21 cellular contexts compared by ENCODE assay signal in genomic region chr1:89884718-89885596, GRCh38.
DNase-seq lines count a peak whose midpoint lies in the region; ATAC-seq and TF ChIP-seq lines count a peak whose summit lies in the region.
"Had no signal": no experiment of that assay in that cellular context is flagged by ENCODE, and none has a peak within 500 bp of the region (broad histone marks: within the 10 kb centered on the region; RNA-seq: fewer than 3 reads in every experiment).

No MANE protein-coding gene starts in this region.

- H3K4me1 Mint-ChIP-seq in stimulated activated naive CD8-positive, alpha-beta T cell treated with anti-CD3 and anti-CD28 coated beads, Interleukin-15, amount 100 ng/mL, for 72 hours: peaks cover 39% of the 10 kb centered on the region
- H3K4me1 Mint-ChIP-seq: activated naive CD4-positive, alpha-beta T cell treated with anti-CD3 and anti-CD28 coated beads, Interleukin-2, amount 10 ng/mL, durations not matched to agents 7 days and 5 days had no signal

- no peak for TF ChIP-seq CTCF in fibroblast of the aortic adventitia (IDR thresholded peaks at IDR 0.05; ENCODE audit: insufficient read depth, low read length)

- H3K27ac Mint-ChIP-seq in stimulated activated naive CD8-positive, alpha-beta T cell treated with anti-CD3 and anti-CD28 coated beads, Interleukin-15, amount 100 ng/mL, for 72 hours: no peak overlapping the region
- H3K27ac Mint-ChIP-seq: activated naive CD4-positive, alpha-beta T cell treated with anti-CD3 and anti-CD28 coated beads, Interleukin-2, amount 10 ng/mL, durations not matched to agents 7 days and 5 days; stimulated activated memory B cell treated with anti-CD40 and anti-IgM and Interleukin-4, amounts not matched to agents 10 μg/mL and 1 μg/mL and 100 μg/mL, for 72 hours had no signal

- DNase-seq in DMS53 (lab: John Stamatoyannopoulos, UW) (peak; percentile 10), DMS53 treated with DMSO at 0.1 percent for 48 hours (lab: John Stamatoyannopoulos, UW; ENCODE audit: unreplicated experiment) (no peak), amniotic epithelial cell (ENCODE audit: low read depth) (peak; percentile 59), fibroblast of the aortic adventitia (ENCODE audit: low read depth) (peak; percentile 53)
- DNase-seq in stimulated activated naive CD8-positive, alpha-beta T cell treated with anti-CD3 and anti-CD28 coated beads, Interleukin-15, amount 100 ng/mL, for 72 hours: no peak
- DNase-seq: activated CD4-positive, alpha-beta T cell treated with anti-CD3 and anti-CD28 coated beads for 48 hours; activated naive CD4-positive, alpha-beta T cell treated with anti-CD3 and anti-CD28 coated beads, Interleukin-2, amount 10 ng/mL, durations not matched to agents 7 days and 5 days; DND-41; foreskin melanocyte; H7; left lung; naive B cell; NCI-H1930; NCI-H446 treated with DMSO at 0.1 percent for 48 hours; upper lobe of left lung had no signal

- no peaks in the 10 kb centered on the region for H3K27me3 Mint-ChIP-seq in stimulated activated naive CD8-positive, alpha-beta T cell treated with anti-CD3 and anti-CD28 coated beads, Interleukin-15, amount 100 ng/mL, for 72 hours
- H3K27me3 Mint-ChIP-seq: activated naive CD4-positive, alpha-beta T cell treated with anti-CD3 and anti-CD28 coated beads, Interleukin-2, amount 10 ng/mL, durations not matched to agents 7 days and 5 days; brain; naive B cell; stimulated activated memory B cell treated with anti-CD40 and anti-IgM and Interleukin-4, amounts not matched to agents 10 μg/mL and 1 μg/mL and 100 μg/mL, for 72 hours had no signal

- no peak overlapping the region for H3K4me3 Mint-ChIP-seq in stimulated activated naive CD8-positive, alpha-beta T cell treated with anti-CD3 and anti-CD28 coated beads, Interleukin-15, amount 100 ng/mL, for 72 hours
- H3K4me3 Mint-ChIP-seq: activated naive CD4-positive, alpha-beta T cell treated with anti-CD3 and anti-CD28 coated beads, Interleukin-2, amount 10 ng/mL, durations not matched to agents 7 days and 5 days; brain; naive B cell; stimulated activated memory B cell treated with anti-CD40 and anti-IgM and Interleukin-4, amounts not matched to agents 10 μg/mL and 1 μg/mL and 100 μg/mL, for 72 hours had no signal

- peak; percentile 56 for ATAC-seq in stimulated activated naive CD8-positive, alpha-beta T cell treated with anti-CD3 and anti-CD28 coated beads, Interleukin-15, amount 100 ng/mL, for 72 hours
- ATAC-seq in HG02970 (IDR thresholded peaks at IDR 0.05; ENCODE audit: low FRiP score, unreplicated experiment) (no peak), GM18873 (IDR thresholded peaks at IDR 0.05; ENCODE audit: low FRiP score, unreplicated experiment) (no peak), HG02852 (IDR thresholded peaks at IDR 0.05; ENCODE audit: unreplicated experiment) (no peak)
- ATAC-seq: HepG2; left lung; stimulated activated memory B cell treated with anti-CD40 and anti-IgM and Interleukin-4, amounts not matched to agents 10 μg/mL and 1 μg/mL and 100 μg/mL, for 72 hours had no signal

- H3K4me3 ChIP-seq in fibroblast of the aortic adventitia (ENCODE audit: low read depth, low read length): no peak overlapping the region
- H3K4me3 ChIP-seq: left lung, upper lobe of left lung had no signal

- H3K9me3 Mint-ChIP-seq in stimulated activated naive CD8-positive, alpha-beta T cell treated with anti-CD3 and anti-CD28 coated beads, Interleukin-15, amount 100 ng/mL, for 72 hours: peaks cover 15 to 16% of the 10 kb centered on the region in 2 donors

Comparison
In these comparisons a context has a peak if more than half of its experiments do, and no peak if none do; other contexts are left out.
1. DNase-seq: peak in DMS53 (single experiment), amniotic epithelial cell (single experiment) and fibroblast of the aortic adventitia (single experiment); none in DMS53 treated with DMSO at 0.1 percent for 48 hours (single experiment) and stimulated activated naive CD8-positive, alpha-beta T cell treated with anti-CD3 and anti-CD28 coated beads, Interleukin-15, amount 100 ng/mL, for 72 hours (0 of 2).